8 cellular contexts compared by ENCODE assay signal in genomic region chr12:94930772-94931171, GRCh38.
"Had no signal": no experiment of that assay in that cellular context is flagged by ENCODE, and none has a peak within 500 bp of the region (broad histone marks: within the 10 kb centered on the region; RNA-seq: fewer than 3 reads in every experiment).

No MANE protein-coding gene starts in this region.

- H3K4me3 ChIP-seq: GM12878 had no signal

- DNase-seq: GDM1, GF-D8 had no signal

- FAIRE-seq: G401.6, GM12878, GM12891, GM12892, GM18507, GM19239 had no signal

- ATAC-seq: GM12878 had no signal
